Comparison of ENCODE assay signal across 8 cellular contexts in genomic region chr7:100089458-100090201, GRCh38. TPM values are rescaled to one million over a fixed set of nuclear protein-coding genes. Genes with fewer than 3 reads are reported as not detected.
DNase-seq lines count a peak whose midpoint lies in the region; ATAC-seq and TF ChIP-seq lines count a peak whose summit lies in the region.

No MANE protein-coding gene starts in this region.

- H3K4me3 ChIP-seq in AG04450 (ENCODE audit: low read depth, low read length) (peak overlapping the region; percentile 91), cardiac fibroblast (replicated peaks in 1 of 2; ENCODE audit: low read depth in 2 of 2, low read length in 2 of 2) (peak overlapping the region; percentile 86 to 87), muscle layer of duodenum (ENCODE audit: low read depth in 1 of 2, low read length in 2 of 2) (peak overlapping the region; percentile 86 to 88)

- DNase-seq in AG04450 (ENCODE audit: low read depth, low spot score) = no peak
- peak in 1 of 2 donors; percentile 38 for DNase-seq in cardiac fibroblast (ENCODE audit: low read depth in 2 of 2)
- DNase-seq in NCI-H69 (lab: John Stamatoyannopoulos, UW) = no peak
- DNase-seq in SKM-1 (lab: John Stamatoyannopoulos, UW; ENCODE audit: unreplicated experiment) = no peak

- ATAC-seq in GM21717 (IDR thresholded peaks at IDR 0.05; ENCODE audit: unreplicated experiment) (no peak), HG02973 (IDR thresholded peaks at IDR 0.05; ENCODE audit: unreplicated experiment) (no peak)

- TF ChIP-seq CTCF in AG04450 (IDR thresholded peaks at IDR 0.05; ENCODE audit: low read depth, low read length) = no peak
- no peak for TF ChIP-seq CTCF in cardiac fibroblast (IDR thresholded peaks at IDR 0.05; ENCODE audit: low read depth, low read length)

- H3K36me3 ChIP-seq in KOPT-K1 (ENCODE audit: insufficient read depth, low read length) (peaks cover 44% of the 10 kb centered on the region), muscle layer of duodenum (ENCODE audit: control insufficient read depth in 1 of 2, insufficient read depth in 2 of 2, low read length in 2 of 2) (peaks cover 36 to 43% of the 10 kb centered on the region in 2 donors)

- H3K27ac ChIP-seq in AG04450 (ENCODE audit: low read depth, low read length) = peak overlapping the region; percentile 85
- H3K27ac ChIP-seq in KOPT-K1 (ENCODE audit: low read depth, low read length, poor library complexity, severe bottlenecking) = peak overlapping the region; percentile 80
- H3K27ac ChIP-seq in muscle layer of duodenum (ENCODE audit: low read length) = peak overlapping the region; percentile 2

- H3K27me3 ChIP-seq in AG04450 (ENCODE audit: control insufficient read depth, insufficient read depth, low read length) (no peaks in the 10 kb centered on the region), muscle layer of duodenum (ENCODE audit: low read depth, low read length) (no peaks in the 10 kb centered on the region)

- CTCF ChIA-PET in AG04450 (lab: Charles Lee) = interaction anchor here (0.6 to 1.5 kb wide), 3 partner anchors 9 to 1018 kb away, joined by 3 to 5 read pairs (median 3); no protein-coding TSS in a partner anchor

- H3K4me1 ChIP-seq in muscle layer of duodenum (ENCODE audit: control insufficient read depth in 1 of 2, insufficient read depth in 2 of 2, low read length in 2 of 2) = peaks cover 5 to 27% of the 10 kb centered on the region in 2 donors

- POLR2A ChIA-PET in AG04450 (lab: Yijun Ruan, JAX) = interaction anchor here (0.7 to 5.2 kb wide), 3 partner anchors 12 to 97 kb away, joined by 3 to 67 read pairs (median 3); partner anchors contain the start of genes AP4M1 and MCM7

- no peaks in the 10 kb centered on the region; the same call in 1 of the 2 replicates for H3K9me3 ChIP-seq in AG04450 (ENCODE audit: control insufficient read depth, insufficient read depth, low read length)
- H3K9me3 ChIP-seq in KOPT-K1 (ENCODE audit: insufficient read depth, low read length, poor library complexity, severe bottlenecking) = no peaks in the 10 kb centered on the region
- H3K9me3 ChIP-seq in muscle layer of duodenum (ENCODE audit: control insufficient read depth in 1 of 2, low read length in 2 of 2) = no peaks in the 10 kb centered on the region

RNA-seq across cellular contexts. Expression of gene COPS6, which starts 0.9 kb away (rescaled TPM):
- polyA plus RNA-seq in AG04450 (2011; rRNA removed) = 265 and 308 TPM in 2 replicates
- 231 and 316 TPM in 2 replicates for polyA minus RNA-seq in AG04450 (2011; rRNA and poly(A)+ RNA removed)

RNA-seq across cellular contexts. Expression of gene ZNF3, which starts 8.1 kb away (rescaled TPM):
- polyA plus RNA-seq in AG04450 (2011; rRNA removed) = 35.3 and 37.0 TPM in 2 replicates
- polyA minus RNA-seq in AG04450 (2011; rRNA and poly(A)+ RNA removed) = 34.8 and 38.6 TPM in 2 replicates

RNA-seq across cellular contexts. Expression of gene MCM7, which starts 11.6 kb away (rescaled TPM):
- 39.5 and 44.2 TPM in 2 replicates for polyA plus RNA-seq in AG04450 (2011; rRNA removed)
- polyA minus RNA-seq in AG04450 (2011; rRNA and poly(A)+ RNA removed) = 56.9 and 63.1 TPM in 2 replicates

RNA-seq across cellular contexts. Expression of gene AP4M1, which starts 11.8 kb away (rescaled TPM):
- polyA plus RNA-seq in AG04450 (2011; rRNA removed) = 25.4 and 26.1 TPM in 2 replicates
- 31.1 and 42.8 TPM in 2 replicates for polyA minus RNA-seq in AG04450 (2011; rRNA and poly(A)+ RNA removed)

RNA-seq across cellular contexts. Expression of gene TAF6, which starts 29.5 kb away (rescaled TPM):
- polyA plus RNA-seq in AG04450 (2011; rRNA removed) = 28.2 and 31.2 TPM in 2 replicates
- polyA minus RNA-seq in AG04450 (2011; rRNA and poly(A)+ RNA removed) = 36.5 and 42.4 TPM in 2 replicates

Comparison
In these comparisons a context has a peak if more than half of its experiments do, and no peak if none do; other contexts are left out.
1. H3K27ac ChIP-seq: peak in every context shown above with its lines; median percentile 85 in AG04450; 80 in KOPT-K1; 2 in muscle layer of duodenum.